ENCODE assay signal across 20 cellular contexts in genomic region chr7:113175525-113176097, GRCh38.
"Had no signal": no experiment of that assay in that cellular context is flagged by ENCODE, and none has a peak within 500 bp of the region (broad histone marks: within the 10 kb centered on the region; RNA-seq: fewer than 3 reads in every experiment).

No MANE protein-coding gene starts in this region.

- H3K4me1 Mint-ChIP-seq: activated CD4-positive, alpha-beta T cell treated with anti-CD3 and anti-CD28 coated beads, Interleukin-2, amount 10 ng/mL, durations not matched to agents 7 days and 5 days; activated naive CD8-positive, alpha-beta T cell treated with anti-CD3 and anti-CD28 coated beads, Interleukin-2, amount 50 U/mL, for 24 hours; stimulated activated naive B cell treated with anti-CD40 and anti-IgM and Interleukin-4, amounts not matched to agents 10 μg/mL and 1 μg/mL and 100 μg/mL, for 72 hours; T-cell had no signal

- H3K4me3 ChIP-seq: esophagus squamous epithelium, lung, thoracic aorta, upper lobe of right lung had no signal

- H3K27ac ChIP-seq: esophagus squamous epithelium, neutrophil, thoracic aorta, upper lobe of right lung had no signal

- H3K9me3 ChIP-seq: esophagus squamous epithelium, neutrophil, thoracic aorta, upper lobe of right lung had no signal

- H3K4me1 ChIP-seq: esophagus squamous epithelium, upper lobe of right lung had no signal

- H3K27ac Mint-ChIP-seq: activated CD4-positive, alpha-beta T cell treated with anti-CD3 and anti-CD28 coated beads, Interleukin-2, amount 10 ng/mL, durations not matched to agents 7 days and 5 days; activated naive CD4-positive, alpha-beta T cell treated with anti-CD3 and anti-CD28 coated beads for 36 hours; activated naive CD8-positive, alpha-beta T cell treated with anti-CD3 and anti-CD28 coated beads, Interleukin-2, amount 50 U/mL, for 24 hours; dendritic cell treated with granulocyte-macrophage colony-stimulating factor and Interleukin-4, amounts not matched to agents 40 ng/mL and 50 ng/mL, for 4 days; natural killer cell treated with Interleukin-12 subunit alpha and Interleukin-12 subunit beta and Interleukin-15 and Interleukin-18, amount 100 ng/mL, for 72 hours; stimulated activated naive B cell treated with anti-CD40 and anti-IgM and Interleukin-4, amounts not matched to agents 10 μg/mL and 1 μg/mL and 100 μg/mL, for 72 hours; T-cell had no signal

- H3K27me3 ChIP-seq: esophagus squamous epithelium, neutrophil, upper lobe of right lung had no signal

- ATAC-seq: activated naive CD8-positive, alpha-beta T cell treated with anti-CD3 and anti-CD28 coated beads, Interleukin-2, amount 50 U/mL, for 24 hours; activated T-cell treated with anti-CD3 and anti-CD28 coated beads, Interleukin-2, amount 50 U/mL, for 4 hours; left lobe of liver; natural killer cell treated with Interleukin-12 subunit alpha and Interleukin-12 subunit beta and Interleukin-15 and Interleukin-18, amount 100 ng/mL, for 72 hours; stimulated activated naive B cell treated with anti-CD40 and anti-IgM and Interleukin-4, amounts not matched to agents 10 μg/mL and 1 μg/mL and 100 μg/mL, for 72 hours; T-cell; upper lobe of right lung had no signal

- H3K27me3 Mint-ChIP-seq: activated CD4-positive, alpha-beta T cell treated with anti-CD3 and anti-CD28 coated beads, Interleukin-2, amount 10 ng/mL, durations not matched to agents 7 days and 5 days; dendritic cell treated with granulocyte-macrophage colony-stimulating factor and Interleukin-4, amounts not matched to agents 40 ng/mL and 50 ng/mL, for 4 days had no signal

- H3K4me3 Mint-ChIP-seq: activated CD4-positive, alpha-beta T cell treated with anti-CD3 and anti-CD28 coated beads, Interleukin-2, amount 10 ng/mL, durations not matched to agents 7 days and 5 days; activated naive CD4-positive, alpha-beta T cell treated with anti-CD3 and anti-CD28 coated beads for 36 hours; activated naive CD8-positive, alpha-beta T cell treated with anti-CD3 and anti-CD28 coated beads, Interleukin-2, amount 50 U/mL, for 24 hours; activated T-cell treated with anti-CD3 and anti-CD28 coated beads, Interleukin-2, amount 50 U/mL, for 4 hours; dendritic cell treated with granulocyte-macrophage colony-stimulating factor and Interleukin-4, amounts not matched to agents 40 ng/mL and 50 ng/mL, for 4 days; natural killer cell treated with Interleukin-12 subunit alpha and Interleukin-12 subunit beta and Interleukin-15 and Interleukin-18, amount 100 ng/mL, for 72 hours; stimulated activated naive B cell treated with anti-CD40 and anti-IgM and Interleukin-4, amounts not matched to agents 10 μg/mL and 1 μg/mL and 100 μg/mL, for 72 hours; T-cell had no signal

- DNase-seq: activated CD4-positive, alpha-beta T cell treated with anti-CD3 and anti-CD28 coated beads, Interleukin-2, amount 10 ng/mL, durations not matched to agents 7 days and 5 days; activated CD8-positive, alpha-beta memory T cell treated with anti-CD3 and anti-CD28 coated beads, Interleukin-2, amount 50 U/mL, for 4 hours; activated naive CD4-positive, alpha-beta T cell treated with anti-CD3 and anti-CD28 coated beads for 36 hours; activated naive CD8-positive, alpha-beta T cell treated with anti-CD3 and anti-CD28 coated beads, Interleukin-2, amount 50 U/mL, for 24 hours; activated T-cell treated with anti-CD3 and anti-CD28 coated beads, Interleukin-2, amount 50 U/mL, for 4 hours; aorta; effector memory CD4-positive, alpha-beta T cell; esophagus squamous epithelium; foreskin melanocyte; glutamatergic neuron; kidney; stimulated activated naive B cell treated with anti-CD40 and anti-IgM and Interleukin-4, amounts not matched to agents 10 μg/mL and 1 μg/mL and 100 μg/mL, for 72 hours; T-cell; upper lobe of right lung had no signal

- H3K36me3 ChIP-seq: esophagus squamous epithelium, neutrophil, thoracic aorta, upper lobe of right lung had no signal

- H3K9me3 Mint-ChIP-seq: activated CD4-positive, alpha-beta T cell treated with anti-CD3 and anti-CD28 coated beads, Interleukin-2, amount 10 ng/mL, durations not matched to agents 7 days and 5 days; activated naive CD8-positive, alpha-beta T cell treated with anti-CD3 and anti-CD28 coated beads, Interleukin-2, amount 50 U/mL, for 24 hours; activated T-cell treated with anti-CD3 and anti-CD28 coated beads, Interleukin-2, amount 50 U/mL, for 4 hours; dendritic cell treated with granulocyte-macrophage colony-stimulating factor and Interleukin-4, amounts not matched to agents 40 ng/mL and 50 ng/mL, for 4 days; T-cell had no signal

- H3K36me3 Mint-ChIP-seq: natural killer cell treated with Interleukin-12 subunit alpha and Interleukin-12 subunit beta and Interleukin-15 and Interleukin-18, amount 100 ng/mL, for 72 hours; stimulated activated naive B cell treated with anti-CD40 and anti-IgM and Interleukin-4, amounts not matched to agents 10 μg/mL and 1 μg/mL and 100 μg/mL, for 72 hours; T-cell had no signal
